ENCODE assay signal across 13 cellular contexts in genomic region chr10:102611514-102612095, GRCh38. TPM values are rescaled to one million over a fixed set of nuclear protein-coding genes. Genes with fewer than 3 reads are reported as not detected.
DNase-seq lines count a peak whose midpoint lies in the region; ATAC-seq and TF ChIP-seq lines count a peak whose summit lies in the region.
"Had no signal": no experiment of that assay in that cellular context is flagged by ENCODE, and none has a peak within 500 bp of the region (broad histone marks: within the 10 kb centered on the region; RNA-seq: fewer than 3 reads in every experiment).

No MANE protein-coding gene starts in this region.

- ATAC-seq in left lung: peak; percentile 6

- H3K4me1 ChIP-seq in ascending aorta (peaks cover 0 to 9% of the 10 kb centered on the region in 2 donors), left lung (peaks cover 18 to 49% of the 10 kb centered on the region in 2 donors), thymus (ENCODE audit: control insufficient read depth, insufficient read depth, low read length) (peaks cover 4% of the 10 kb centered on the region)

- H3K27me3 ChIP-seq in ascending aorta: no peaks in the 10 kb centered on the region
- no peaks in the 10 kb centered on the region for H3K27me3 ChIP-seq in left lung
- H3K27me3 ChIP-seq in thymus (ENCODE audit: control insufficient read depth, insufficient read depth): no peaks in the 10 kb centered on the region
- H3K27me3 ChIP-seq: dorsolateral prefrontal cortex had no signal

- H3K27ac Mint-ChIP-seq in activated CD4-positive, alpha-beta memory T cell treated with anti-CD3 and anti-CD28 coated beads for 36 hours: peak overlapping the region; percentile 92
- H3K27ac Mint-ChIP-seq in activated CD4-positive, alpha-beta memory T cell treated with anti-CD3 and anti-CD28 coated beads, Interleukin-2, amount 10 ng/mL, durations not matched to agents 7 days and 5 days: no peak overlapping the region

- POLR2A ChIA-PET in activated CD4-positive, alpha-beta memory T cell treated with anti-CD3 and anti-CD28 coated beads for 36 hours (lab: Charles Lee): interaction anchor here (0.7 to 1.7 kb wide), 5 partner anchors 19 to 33 kb away, joined by 3 to 13 read pairs (median 3); partner anchors contain the start of gene TRIM8
- POLR2A ChIA-PET in activated CD4-positive, alpha-beta memory T cell treated with anti-CD3 and anti-CD28 coated beads, Interleukin-2, amount 10 ng/mL, durations not matched to agents 7 days and 5 days (lab: Charles Lee): interaction anchor here (2.5 kb wide), 1 partner anchor 34 kb away, joined by 14 read pairs; the partner anchor contains the start of gene TRIM8

- H3K4me3 ChIP-seq in ascending aorta: no peak overlapping the region
- H3K4me3 ChIP-seq in left lung: no peak overlapping the region
- no peak overlapping the region for H3K4me3 ChIP-seq in thymus (ENCODE audit: low read length)
- H3K4me3 ChIP-seq: dorsolateral prefrontal cortex had no signal

- H3K36me3 Mint-ChIP-seq in activated CD4-positive, alpha-beta memory T cell treated with anti-CD3 and anti-CD28 coated beads for 36 hours: no peaks in the 10 kb centered on the region
- no peaks in the 10 kb centered on the region for H3K36me3 Mint-ChIP-seq in activated CD4-positive, alpha-beta memory T cell treated with anti-CD3 and anti-CD28 coated beads, Interleukin-2, amount 10 ng/mL, durations not matched to agents 7 days and 5 days (ENCODE audit: low read depth)

- DNase-seq in activated CD4-positive, alpha-beta memory T cell treated with anti-CD3 and anti-CD28 coated beads for 36 hours: no peak
- DNase-seq in activated CD4-positive, alpha-beta memory T cell treated with anti-CD3 and anti-CD28 coated beads, Interleukin-2, amount 10 ng/mL, durations not matched to agents 7 days and 5 days: no peak
- DNase-seq in ascending aorta (ENCODE audit: low spot score in 2 of 2): no peak
- no peak for DNase-seq in left lung
- DNase-seq in DMS53 treated with DMSO at 0.1 percent for 48 hours (lab: John Stamatoyannopoulos, UW; ENCODE audit: unreplicated experiment): no peak
- no peak for DNase-seq in NOMO-1 (lab: John Stamatoyannopoulos, UW; ENCODE audit: unreplicated experiment in 2 of 2)
- no peak for DNase-seq in activated CD4-positive, alpha-beta T cell treated with anti-CD3 and anti-CD28 coated beads, Interleukin-2, amount 50 U/mL, for 1 hour
- DNase-seq: activated T-cell treated with anti-CD3 and anti-CD28 coated beads, Interleukin-2, amount 50 U/mL, for 72 hours; DMS79; NCI-H1694; stimulated activated CD4-positive, alpha-beta T cell treated with anti-CD3 and anti-CD28 coated beads, Interleukin-1b, Interleukin-23, amount 100 ng/mL, for 48 hours had no signal

- CTCF ChIA-PET in activated CD4-positive, alpha-beta memory T cell treated with anti-CD3 and anti-CD28 coated beads for 36 hours (lab: Charles Lee): interaction anchor here (0.7 to 1.8 kb wide), 5 partner anchors 15 to 260 kb away, joined by 3 to 9 read pairs (median 3); partner anchors contain the start of gene ACTR1A
- CTCF ChIA-PET in activated CD4-positive, alpha-beta memory T cell treated with anti-CD3 and anti-CD28 coated beads, Interleukin-2, amount 10 ng/mL, durations not matched to agents 7 days and 5 days (lab: Charles Lee): interaction anchor here (1.0 to 1.8 kb wide), 6 partner anchors 9 to 109 kb away, joined by 3 to 5 read pairs (median 4); partner anchors contain the start of genes ACTR1A and TRIM8

- TF ChIP-seq CTCF in ascending aorta (IDR thresholded peaks at IDR 0.05) (no peak), left lung (IDR thresholded peaks at IDR 0.05) (no peak)

- intact Hi-C loops in activated CD4-positive, alpha-beta memory T cell treated with anti-CD3 and anti-CD28 coated beads for 36 hours (cut with micrococcal nuclease): no loop called here
- intact Hi-C loops in ascending aorta (cut with DNase I) (no loop called here), left lung (cut with DNase I) (no loop called here)

- H3K27ac ChIP-seq in ascending aorta: peak overlapping the region; percentile 66 to 72
- H3K27ac ChIP-seq in left lung: peak overlapping the region in 1 of 2 donors; percentile 14
- H3K27ac ChIP-seq in thymus (ENCODE audit: low read depth): peak overlapping the region; percentile 62

- H3K9me3 ChIP-seq in ascending aorta (no peaks in the 10 kb centered on the region), left lung (no peaks in the 10 kb centered on the region), thymus (ENCODE audit: control insufficient read depth) (no peaks in the 10 kb centered on the region)

- peaks cover 4 to 16% of the 10 kb centered on the region in 2 donors for H3K36me3 ChIP-seq in ascending aorta
- peaks cover 0 to 17% of the 10 kb centered on the region in 2 donors for H3K36me3 ChIP-seq in left lung
- peaks cover 21% of the 10 kb centered on the region for H3K36me3 ChIP-seq in thymus (ENCODE audit: control insufficient read depth, insufficient read depth)

- H3K27me3 Mint-ChIP-seq in activated CD4-positive, alpha-beta memory T cell treated with anti-CD3 and anti-CD28 coated beads for 36 hours: no peaks in the 10 kb centered on the region
- no peaks in the 10 kb centered on the region for H3K27me3 Mint-ChIP-seq in activated CD4-positive, alpha-beta memory T cell treated with anti-CD3 and anti-CD28 coated beads, Interleukin-2, amount 10 ng/mL, durations not matched to agents 7 days and 5 days

- peaks cover 47% of the 10 kb centered on the region for H3K4me1 Mint-ChIP-seq in activated CD4-positive, alpha-beta memory T cell treated with anti-CD3 and anti-CD28 coated beads for 36 hours (ENCODE audit: low read depth)
- peaks cover 34% of the 10 kb centered on the region for H3K4me1 Mint-ChIP-seq in activated CD4-positive, alpha-beta memory T cell treated with anti-CD3 and anti-CD28 coated beads, Interleukin-2, amount 10 ng/mL, durations not matched to agents 7 days and 5 days

- H3K4me3 Mint-ChIP-seq in activated CD4-positive, alpha-beta memory T cell treated with anti-CD3 and anti-CD28 coated beads for 36 hours: no peak overlapping the region
- H3K4me3 Mint-ChIP-seq in activated CD4-positive, alpha-beta memory T cell treated with anti-CD3 and anti-CD28 coated beads, Interleukin-2, amount 10 ng/mL, durations not matched to agents 7 days and 5 days: no peak overlapping the region

- 94% methylated on average over 4 of the region's 4 CpGs for WGBS in thymus

- no peaks in the 10 kb centered on the region for H3K9me3 Mint-ChIP-seq in activated CD4-positive, alpha-beta memory T cell treated with anti-CD3 and anti-CD28 coated beads for 36 hours
- no peaks in the 10 kb centered on the region for H3K9me3 Mint-ChIP-seq in activated CD4-positive, alpha-beta memory T cell treated with anti-CD3 and anti-CD28 coated beads, Interleukin-2, amount 10 ng/mL, durations not matched to agents 7 days and 5 days
- H3K9me3 Mint-ChIP-seq: activated T-cell treated with anti-CD3 and anti-CD28 coated beads, Interleukin-2, amount 50 U/mL, for 72 hours had no signal

RNA-seq across cellular contexts. Expression of gene TRIM8, which starts 32.7 kb away (rescaled TPM):
- total RNA-seq in activated CD4-positive, alpha-beta memory T cell treated with anti-CD3 and anti-CD28 coated beads for 36 hours: 10 to 100 TPM; 46.8 to 50.3 TPM
- 10 to 100 TPM; 53.0 to 56.0 TPM for total RNA-seq in activated CD4-positive, alpha-beta memory T cell treated with anti-CD3 and anti-CD28 coated beads, Interleukin-2, amount 10 ng/mL, durations not matched to agents 7 days and 5 days
- total RNA-seq in ascending aorta (216 TPM), left lung (100 to 1,000 TPM; 123 to 180 TPM)
- 65.5 TPM for polyA plus RNA-seq in thymus
